ENCODE assay signal across 8 cellular contexts in the genomic region with DNA sequence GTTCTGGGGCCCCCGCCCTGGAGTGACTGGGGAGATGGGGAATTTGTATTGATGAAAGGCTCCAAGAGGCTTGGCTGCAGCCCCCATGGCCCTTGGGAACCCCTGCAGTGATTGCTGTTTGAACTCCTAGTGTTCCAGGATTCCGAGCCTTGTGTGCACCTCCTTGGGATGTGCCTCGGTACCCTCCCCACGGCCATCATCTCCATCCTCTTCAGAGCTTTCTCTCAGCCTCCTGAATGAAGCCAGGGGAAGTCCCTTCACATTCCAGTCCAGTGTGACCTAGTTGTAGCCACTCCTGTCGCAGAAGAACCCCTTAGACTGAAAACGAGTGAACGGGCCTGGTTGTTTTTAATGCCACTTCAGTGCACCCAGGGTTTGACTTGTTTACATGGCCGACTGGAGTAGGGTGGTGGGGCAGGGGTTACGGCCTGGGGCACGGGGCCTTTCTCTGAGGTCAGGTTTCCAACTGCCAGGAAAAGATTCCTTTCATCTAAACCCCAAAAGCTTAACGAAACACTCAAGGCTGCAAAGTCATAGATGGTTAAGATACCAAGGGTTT. TPM values are rescaled to one million over a fixed set of nuclear protein-coding genes. Genes with fewer than 3 reads are reported as not detected.
A peak's percentile ranks its signal among the peaks of the same experiment; 100 is the strongest.
DNase-seq lines count a peak whose midpoint lies in the region; ATAC-seq lines count a peak whose summit lies in the region.

No MANE protein-coding gene starts in this region.

- H3K36me3 ChIP-seq in skeletal muscle tissue (ENCODE audit: control insufficient read depth in 3 of 3, insufficient read depth in 3 of 3, low read length in 3 of 3): no peaks in the 10 kb centered on the region

- peaks cover 62 to 66% (median 63%) of the 10 kb centered on the region in 3 donors for H3K4me1 ChIP-seq in skeletal muscle tissue (ENCODE audit: control insufficient read depth in 3 of 3, insufficient read depth in 3 of 3, low read length in 3 of 3)

- H3K27me3 ChIP-seq in skeletal muscle tissue (ENCODE audit: control insufficient read depth in 3 of 3, insufficient read depth in 3 of 3, low read length in 3 of 3): no peaks in the 10 kb centered on the region

- H3K4me3 Mint-ChIP-seq in activated T-cell treated with anti-CD3 and anti-CD28 coated beads, Interleukin-2, amount 50 U/mL, for 72 hours: peak overlapping the region; percentile 82 to 97
- peak overlapping the region; percentile 82 for H3K4me3 Mint-ChIP-seq in activated CD4-positive, alpha-beta memory T cell treated with anti-CD3 and anti-CD28 coated beads, Interleukin-2, amount 10 ng/mL, durations not matched to agents 7 days and 5 days

- peak overlapping the region; percentile 90 to 97 (median 93) for H3K9ac ChIP-seq in skeletal muscle tissue (ENCODE audit: low read depth in 1 of 3, low read length in 3 of 3)

- peak overlapping the region; percentile 81 for H3K4me3 ChIP-seq in iPS-11a (ENCODE audit: low read depth, low read length)
- peak overlapping the region; percentile 65 to 93 (median 92) for H3K4me3 ChIP-seq in skeletal muscle tissue (ENCODE audit: low read length in 3 of 3)

- no peak for ATAC-seq in activated T-cell treated with anti-CD3 and anti-CD28 coated beads, Interleukin-2, amount 50 U/mL, for 72 hours (replicated peaks in 1 of 2)
- ATAC-seq in HG03175 (IDR thresholded peaks at IDR 0.05; ENCODE audit: unreplicated experiment): no peak
- no peak for ATAC-seq in GM21529 (IDR thresholded peaks at IDR 0.05; ENCODE audit: unreplicated experiment)
- no peak for ATAC-seq in HG02884 (IDR thresholded peaks at IDR 0.05; ENCODE audit: unreplicated experiment)

- H3K27me3 Mint-ChIP-seq in activated T-cell treated with anti-CD3 and anti-CD28 coated beads, Interleukin-2, amount 50 U/mL, for 72 hours (ENCODE audit: low read depth): no peaks in the 10 kb centered on the region
- no peaks in the 10 kb centered on the region for H3K27me3 Mint-ChIP-seq in activated CD4-positive, alpha-beta memory T cell treated with anti-CD3 and anti-CD28 coated beads, Interleukin-2, amount 10 ng/mL, durations not matched to agents 7 days and 5 days

- H3K9me3 ChIP-seq in skeletal muscle tissue (ENCODE audit: control insufficient read depth in 3 of 3, low read length in 3 of 3): no peaks in the 10 kb centered on the region

- H3K36me3 Mint-ChIP-seq in activated T-cell treated with anti-CD3 and anti-CD28 coated beads, Interleukin-2, amount 50 U/mL, for 72 hours (ENCODE audit: insufficient read depth in 2 of 2): no peaks in the 10 kb centered on the region
- no peaks in the 10 kb centered on the region for H3K36me3 Mint-ChIP-seq in activated CD4-positive, alpha-beta memory T cell treated with anti-CD3 and anti-CD28 coated beads, Interleukin-2, amount 10 ng/mL, durations not matched to agents 7 days and 5 days (ENCODE audit: low read depth)

- peak overlapping the region; percentile 54 for H3K27ac Mint-ChIP-seq in activated T-cell treated with anti-CD3 and anti-CD28 coated beads, Interleukin-2, amount 50 U/mL, for 72 hours
- H3K27ac Mint-ChIP-seq in activated CD4-positive, alpha-beta memory T cell treated with anti-CD3 and anti-CD28 coated beads, Interleukin-2, amount 10 ng/mL, durations not matched to agents 7 days and 5 days: peak overlapping the region; percentile 64

- H3K27ac ChIP-seq in skeletal muscle tissue (ENCODE audit: low read depth, low read length): peak overlapping the region; percentile 77

- DNase-seq in activated T-cell treated with anti-CD3 and anti-CD28 coated beads, Interleukin-2, amount 50 U/mL, for 72 hours: no peak
- no peak for DNase-seq in activated T-cell treated with anti-CD3 and anti-CD28 coated beads for 4 hours
- no peak for DNase-seq in activated CD4-positive, alpha-beta memory T cell treated with anti-CD3 and anti-CD28 coated beads, Interleukin-2, amount 10 ng/mL, durations not matched to agents 7 days and 5 days

- no peaks in the 10 kb centered on the region for H3K9me3 Mint-ChIP-seq in activated T-cell treated with anti-CD3 and anti-CD28 coated beads, Interleukin-2, amount 50 U/mL, for 72 hours
- H3K9me3 Mint-ChIP-seq in activated CD4-positive, alpha-beta memory T cell treated with anti-CD3 and anti-CD28 coated beads, Interleukin-2, amount 10 ng/mL, durations not matched to agents 7 days and 5 days: no peaks in the 10 kb centered on the region

- CTCF ChIA-PET in activated CD4-positive, alpha-beta memory T cell treated with anti-CD3 and anti-CD28 coated beads, Interleukin-2, amount 10 ng/mL, durations not matched to agents 7 days and 5 days (lab: Charles Lee): interaction anchor here (1.5 kb wide), 1 partner anchor 10 kb away, joined by 4 read pairs; no protein-coding TSS in a partner anchor

- H3K4me1 Mint-ChIP-seq in activated T-cell treated with anti-CD3 and anti-CD28 coated beads, Interleukin-2, amount 50 U/mL, for 72 hours (ENCODE audit: low read depth): peaks cover 61% of the 10 kb centered on the region
- H3K4me1 Mint-ChIP-seq in activated CD4-positive, alpha-beta memory T cell treated with anti-CD3 and anti-CD28 coated beads, Interleukin-2, amount 10 ng/mL, durations not matched to agents 7 days and 5 days: peaks cover 51% of the 10 kb centered on the region

- POLR2A ChIA-PET in activated CD4-positive, alpha-beta memory T cell treated with anti-CD3 and anti-CD28 coated beads, Interleukin-2, amount 10 ng/mL, durations not matched to agents 7 days and 5 days (lab: Charles Lee): interaction anchor here (1.1 to 1.9 kb wide), 2 partner anchors 8 to 27 kb away, joined by 4 read pairs; no protein-coding TSS in a partner anchor

RNA-seq across cellular contexts. Expression of gene MPRIP, which starts 1.5 kb away (rescaled TPM):
- 100 to 1,000 TPM; 110 to 128 TPM for total RNA-seq in activated T-cell treated with anti-CD3 and anti-CD28 coated beads, Interleukin-2, amount 50 U/mL, for 72 hours
- total RNA-seq in activated CD4-positive, alpha-beta memory T cell treated with anti-CD3 and anti-CD28 coated beads, Interleukin-2, amount 10 ng/mL, durations not matched to agents 7 days and 5 days: 100 to 1,000 TPM; 196 to 207 TPM
- 79.3 TPM for total RNA-seq in skeletal muscle tissue
